Comparison of ENCODE assay signal across 9 cellular contexts in genomic region chr1:183515002-183515689, GRCh38. TPM values are rescaled to one million over a fixed set of nuclear protein-coding genes. Genes with fewer than 3 reads are reported as not detected.
A peak's percentile ranks its signal among the peaks of the same experiment; 100 is the strongest.
DNase-seq lines count a peak whose midpoint lies in the region; ATAC-seq and TF ChIP-seq lines count a peak whose summit lies in the region.
"Had no signal": no experiment of that assay in that cellular context is flagged by ENCODE, and none has a peak within 500 bp of the region (broad histone marks: within the 10 kb centered on the region; RNA-seq: fewer than 3 reads in every experiment).

No MANE protein-coding gene starts in this region.

- no peak overlapping the region for H2BK20ac ChIP-seq in IMR-90 (ENCODE audit: low read depth, low read length)

- H3K14ac ChIP-seq in IMR-90 (replicated peaks; ENCODE audit: low read depth, low read length) = no peak overlapping the region
- H3K14ac ChIP-seq in mesenchymal stem cell (ENCODE audit: low read length in 2 of 2) = no peak overlapping the region
- no peak overlapping the region for H3K14ac ChIP-seq in trophoblast cell (ENCODE audit: low read length)

- no peak overlapping the region for H4K12ac ChIP-seq in trophoblast cell (ENCODE audit: low read depth, low read length)

- H3K18ac ChIP-seq in IMR-90 (ENCODE audit: low read depth, low read length) = no peak overlapping the region
- H3K18ac ChIP-seq in mesenchymal stem cell (ENCODE audit: low read depth in 1 of 2, low read length in 2 of 2) = no peak overlapping the region
- H3K18ac ChIP-seq in trophoblast cell (ENCODE audit: low read length) = no peak overlapping the region

- H3K9me1 ChIP-seq in IMR-90 (ENCODE audit: insufficient read depth, low read length) = peaks cover 2% of the 10 kb centered on the region; the same call in 1 of the 2 replicates

- POLR2A ChIA-PET in IMR-90 (lab: Charles Lee; ENCODE audit: unreplicated experiment) = interaction anchor here (0.6 kb wide), 1 partner anchor 44 kb away, joined by 5 read pairs; no protein-coding TSS in a partner anchor

- H3K4me1 Mint-ChIP-seq in Calu3 (ENCODE audit: low read depth, unreplicated experiment) = peaks cover 28% of the 10 kb centered on the region
- H3K4me1 Mint-ChIP-seq in natural killer cell treated with Interleukin-12 subunit alpha and Interleukin-12 subunit beta and Interleukin-15 and Interleukin-18, amount 100 ng/mL, for 72 hours (ENCODE audit: low read depth in 2 of 2) = peaks cover 12 to 18% of the 10 kb centered on the region in 2 donors

- H2BK12ac ChIP-seq in mesenchymal stem cell (ENCODE audit: low read length in 2 of 2) (no peak overlapping the region), trophoblast cell (ENCODE audit: low read length) (no peak overlapping the region)

- no peak overlapping the region for H3K4me3 Mint-ChIP-seq in Calu3 (ENCODE audit: low read depth, unreplicated experiment)
- no peak overlapping the region for H3K4me3 Mint-ChIP-seq in natural killer cell treated with Interleukin-12 subunit alpha and Interleukin-12 subunit beta and Interleukin-15 and Interleukin-18, amount 100 ng/mL, for 72 hours

- DNase-seq in Calu3 (peak; percentile 3), IMR-90 (peak; percentile 93), mammary epithelial cell (peak; percentile 87), mesenchymal stem cell (peak; percentile 93), trophoblast cell (no peak), GM13977 (ENCODE audit: low spot score) (no peak), NCI-H1048 (lab: John Stamatoyannopoulos, UW) (no peak)
- DNase-seq in natural killer cell treated with Interleukin-12 subunit alpha and Interleukin-12 subunit beta and Interleukin-15 and Interleukin-18, amount 100 ng/mL, for 72 hours (ENCODE audit: low spot score) = no peak
- DNase-seq: dorsolateral prefrontal cortex had no signal

- no peak overlapping the region for H3K9ac ChIP-seq in IMR-90 (ENCODE audit: low read depth, low read length)
- no peak overlapping the region for H3K9ac ChIP-seq in mammary epithelial cell (ENCODE audit: insufficient read depth, low read length)
- peak overlapping the region; percentile 25 for H3K9ac ChIP-seq in mesenchymal stem cell (ENCODE audit: low read length)
- H3K9ac ChIP-seq in trophoblast cell (ENCODE audit: low read length) = no peak overlapping the region

- H3K4me3 ChIP-seq in IMR-90 (ENCODE audit: insufficient read depth, low read depth, low read length) (no peak overlapping the region), mammary epithelial cell (replicated peaks in 1 of 3; ENCODE audit: insufficient read depth in 1 of 3, low read depth in 2 of 3, low read length in 3 of 3) (no peak overlapping the region), mesenchymal stem cell (ENCODE audit: insufficient read depth in 1 of 2, low read depth in 1 of 2, low read length in 2 of 2) (no peak overlapping the region), trophoblast cell (ENCODE audit: low read depth, low read length) (no peak overlapping the region)
- H3K4me3 ChIP-seq: dorsolateral prefrontal cortex had no signal

- peak overlapping the region; percentile 51 for H3K27ac Mint-ChIP-seq in Calu3 (ENCODE audit: unreplicated experiment)
- H3K27ac Mint-ChIP-seq in natural killer cell treated with Interleukin-12 subunit alpha and Interleukin-12 subunit beta and Interleukin-15 and Interleukin-18, amount 100 ng/mL, for 72 hours = no peak overlapping the region

- H3K9me3 Mint-ChIP-seq in Calu3 (ENCODE audit: low read depth, unreplicated experiment) = no peaks in the 10 kb centered on the region
- H3K9me3 Mint-ChIP-seq in natural killer cell treated with Interleukin-12 subunit alpha and Interleukin-12 subunit beta and Interleukin-15 and Interleukin-18, amount 100 ng/mL, for 72 hours = no peaks in the 10 kb centered on the region

- H4K5ac ChIP-seq in IMR-90 (ENCODE audit: low read depth, low read length) = no peak overlapping the region

- H4K91ac ChIP-seq in IMR-90 (ENCODE audit: insufficient read depth, low read depth, low read length) = no peak overlapping the region
- no peak overlapping the region for H4K91ac ChIP-seq in mesenchymal stem cell (ENCODE audit: low read length)
- H4K91ac ChIP-seq in trophoblast cell (ENCODE audit: low read depth, low read length) = no peak overlapping the region

- TF ChIP-seq POLR2A in IMR-90 (IDR thresholded peaks at IDR 0.05; ENCODE audit: low read depth, low read length) = no peak

- H3K36me3 ChIP-seq in IMR-90 (ENCODE audit: control insufficient read depth, insufficient read depth, low read length) (peaks cover 6% of the 10 kb centered on the region), mammary epithelial cell (ENCODE audit: insufficient read depth, low read length) (peaks cover 10% of the 10 kb centered on the region), mesenchymal stem cell (ENCODE audit: control insufficient read depth in 1 of 2, insufficient read depth in 2 of 2, low read depth in 1 of 2, low read length in 2 of 2) (peaks cover 6 to 24% of the 10 kb centered on the region in 2 experiments), trophoblast cell (ENCODE audit: control insufficient read depth in 1 of 2, insufficient read depth in 2 of 2, low read length in 2 of 2) (peaks cover 7 to 10% of the 10 kb centered on the region in 2 experiments)

- H2BK5ac ChIP-seq in IMR-90 (ENCODE audit: low read depth, low read length, poor library complexity, severe bottlenecking) = peak overlapping the region; percentile 70
- no peak overlapping the region for H2BK5ac ChIP-seq in mesenchymal stem cell (ENCODE audit: low read depth, low read length, poor library complexity, severe bottlenecking)
- H2BK5ac ChIP-seq in trophoblast cell (ENCODE audit: low read depth, low read length, poor library complexity) = no peak overlapping the region

- H3K4ac ChIP-seq in IMR-90 (ENCODE audit: low read depth, low read length) (no peak overlapping the region), mesenchymal stem cell (ENCODE audit: low read depth in 1 of 2, low read length in 2 of 2) (no peak overlapping the region), trophoblast cell (ENCODE audit: low read depth, low read length) (no peak overlapping the region)

- no CpG with 5 or more reads among the region's 2 CpGs for whole genome bisulfite sequencing in IMR-90 (ENCODE audit: extremely low coverage in 2 of 2, insufficient read length in 1 of 2), 2 experiments
- 20% methylated on average over 2 of the region's 2 CpGs for WGBS in mammary epithelial cell (ENCODE audit: low coverage, missing lambda C conversion rate)
- WGBS in mesenchymal stem cell = 17% methylated on average over 1 of the region's 2 CpGs
- WGBS in trophoblast cell (ENCODE audit: extremely low coverage, insufficient coverage, insufficient read length) = no CpG with 5 or more reads among the region's 2 CpGs

- TF ChIP-seq RAD21 in IMR-90 (IDR thresholded peaks at IDR 0.05; ENCODE audit: low read length) = no peak

- no peaks in the 10 kb centered on the region for H3K9me3 ChIP-seq in IMR-90 (ENCODE audit: control insufficient read depth, insufficient read depth, low read length)
- no peaks in the 10 kb centered on the region for H3K9me3 ChIP-seq in mammary epithelial cell (replicated peaks; ENCODE audit: insufficient read depth, low read length)
- H3K9me3 ChIP-seq in mesenchymal stem cell (ENCODE audit: control insufficient read depth, low read length) = no peaks in the 10 kb centered on the region
- no peaks in the 10 kb centered on the region for H3K9me3 ChIP-seq in trophoblast cell (ENCODE audit: insufficient read depth, low read depth, low read length)

- H2AK5ac ChIP-seq in IMR-90 (ENCODE audit: low read depth, low read length) (no peak overlapping the region), mesenchymal stem cell (ENCODE audit: low read length, severe bottlenecking) (no peak overlapping the region), trophoblast cell (ENCODE audit: low read length) (no peak overlapping the region)

- dilution Hi-C loops in IMR-90 (cut with HindIII; ENCODE audit: low sequenced_read_pairs, unreplicated experiment) (no loop called here), mammary epithelial cell (cut with HindIII; ENCODE audit: low sequenced_read_pairs) (no loop called here)

- no peak for TF ChIP-seq CTCF in Calu3 (IDR thresholded peaks at IDR 0.05; ENCODE audit: unreplicated experiment)
- TF ChIP-seq CTCF in IMR-90 (conservative IDR thresholded peaks at IDR 0.05; ENCODE audit: low read depth, low read length) = no peak
- no peak for TF ChIP-seq CTCF in mammary epithelial cell (conservative IDR thresholded peaks at IDR 0.05 in 1 of 2, IDR thresholded peaks at IDR 0.05 in 1 of 2; ENCODE audit: extremely low read depth in 1 of 2, insufficient read depth in 1 of 2, low read depth in 1 of 2, low read length in 2 of 2)
- no peak for TF ChIP-seq CTCF in GM13977 (IDR thresholded peaks at IDR 0.05; ENCODE audit: extremely low read depth, insufficient read depth, missing control alignments)

- H3K56ac ChIP-seq in IMR-90 (ENCODE audit: extremely low read depth, insufficient read depth, low read length) = no peak overlapping the region

- H3K79me1 ChIP-seq in IMR-90 (ENCODE audit: low read depth in 1 of 2, low read length in 2 of 2) (peaks cover 22 to 39% of the 10 kb centered on the region in 2 experiments), mesenchymal stem cell (replicated peaks; ENCODE audit: low read length, poor library complexity, severe bottlenecking) (peaks cover 15% of the 10 kb centered on the region), trophoblast cell (ENCODE audit: low read length) (no peaks in the 10 kb centered on the region)

- ATAC-seq in IMR-90 (ENCODE audit: low read depth) = peak; percentile 94
- no peak for ATAC-seq in natural killer cell treated with Interleukin-12 subunit alpha and Interleukin-12 subunit beta and Interleukin-15 and Interleukin-18, amount 100 ng/mL, for 72 hours

- in situ Hi-C loops in IMR-90 (cut with MboI; ENCODE audit: low sequenced_read_pairs) = no loop called here
- in situ Hi-C loops in mammary epithelial cell (cut with MboI; ENCODE audit: low sequenced_read_pairs in 2 of 2) = no loop called here
- in situ Hi-C loops in GM13977 (cut with MboI; ENCODE audit: low pct_unique_long_range_greater_than_20kb, low sequenced_read_pairs, unreplicated experiment) = no loop called here

- H3K27ac ChIP-seq in IMR-90 (ENCODE audit: insufficient read depth, low read length) (no peak overlapping the region), mammary epithelial cell (ENCODE audit: insufficient read depth, low read depth, low read length) (peak overlapping the region; percentile 50), mesenchymal stem cell (ENCODE audit: low read length, poor library complexity, severe bottlenecking) (no peak overlapping the region), trophoblast cell (ENCODE audit: low read depth, low read length) (no peak overlapping the region)
- H3K27ac ChIP-seq: dorsolateral prefrontal cortex had no signal

- H2BK15ac ChIP-seq in IMR-90 (ENCODE audit: low read depth, low read length) = no peak overlapping the region
- no peak overlapping the region for H2BK15ac ChIP-seq in mesenchymal stem cell (ENCODE audit: low read depth, poor library complexity, severe bottlenecking)

- H4K20me1 ChIP-seq in IMR-90 (ENCODE audit: insufficient read depth, low read length) (peaks cover 7% of the 10 kb centered on the region), mammary epithelial cell (ENCODE audit: insufficient read depth, low read length) (no peaks in the 10 kb centered on the region)

- H3K27me3 Mint-ChIP-seq in Calu3 (ENCODE audit: unreplicated experiment) = no peaks in the 10 kb centered on the region
- no peaks in the 10 kb centered on the region for H3K27me3 Mint-ChIP-seq in natural killer cell treated with Interleukin-12 subunit alpha and Interleukin-12 subunit beta and Interleukin-15 and Interleukin-18, amount 100 ng/mL, for 72 hours

- peaks cover 50% of the 10 kb centered on the region for H3K79me2 ChIP-seq in mammary epithelial cell (ENCODE audit: insufficient read depth, low read length)
- no peaks in the 10 kb centered on the region for H3K79me2 ChIP-seq in trophoblast cell (ENCODE audit: control insufficient read depth, insufficient read depth, low read length, poor library complexity)

- intact Hi-C loops in Calu3 (cut with micrococcal nuclease; ENCODE audit: unreplicated experiment) (loop anchor here (5.0 kb wide), 1 partner anchor 33 kb away; no protein-coding TSS in a partner anchor), IMR-90 (cut with micrococcal nuclease) (loop anchor here (5.0 kb wide), 2 partner anchors 37 to 43 kb away; partner anchors contain the start of gene SMG7), mammary epithelial cell (cut with micrococcal nuclease) (loop anchor here (1.0 kb wide), 1 partner anchor 44 kb away; no protein-coding TSS in a partner anchor)

- H4K8ac ChIP-seq in IMR-90 (ENCODE audit: low read depth in 2 of 2, low read length in 2 of 2) (no peak overlapping the region), mesenchymal stem cell (ENCODE audit: low read length) (no peak overlapping the region), trophoblast cell (ENCODE audit: low read depth, low read length) (no peak overlapping the region)

- BruUV-seq in Calu3 (replicated peaks; lab: Mats Ljungman, UMichigan) = no TSS peak
- BruUV-seq in IMR-90 (replicated peaks; lab: Mats Ljungman, UMichigan) = no TSS peak
- BruUV-seq in mammary epithelial cell (replicated peaks; lab: Mats Ljungman, UMichigan) = no TSS peak

- H3K4me1 ChIP-seq in IMR-90 (ENCODE audit: control insufficient read depth, insufficient read depth, low read length) = peaks cover 4% of the 10 kb centered on the region; the same call in 1 of the 2 replicates
- peaks cover 33% of the 10 kb centered on the region for H3K4me1 ChIP-seq in mammary epithelial cell (ENCODE audit: insufficient read depth, low read length)
- no peaks in the 10 kb centered on the region for H3K4me1 ChIP-seq in mesenchymal stem cell (ENCODE audit: control insufficient read depth, insufficient read depth, low read depth, low read length)
- H3K4me1 ChIP-seq in trophoblast cell (ENCODE audit: control insufficient read depth in 1 of 2, insufficient read depth in 2 of 2, low read length in 2 of 2) = no peaks in the 10 kb centered on the region

- no peak overlapping the region for H2AFZ ChIP-seq in IMR-90 (replicated peaks; ENCODE audit: low read length, poor library complexity)
- H2AFZ ChIP-seq in mammary epithelial cell (ENCODE audit: low read depth, low read length) = no peak overlapping the region
- H2AFZ ChIP-seq in mesenchymal stem cell (ENCODE audit: low read depth, low read length) = no peak overlapping the region
- H2AFZ ChIP-seq in trophoblast cell (ENCODE audit: insufficient read depth, low read length, poor library complexity) = no peak overlapping the region

- H3K27me3 ChIP-seq in IMR-90 (ENCODE audit: control insufficient read depth, insufficient read depth, low read length) (no peaks in the 10 kb centered on the region), mammary epithelial cell (ENCODE audit: insufficient read depth, low read length) (no peaks in the 10 kb centered on the region), mesenchymal stem cell (ENCODE audit: control insufficient read depth in 1 of 2, insufficient read depth in 1 of 2, low read length in 2 of 2) (no peaks in the 10 kb centered on the region), trophoblast cell (ENCODE audit: insufficient read depth, low read length) (no peaks in the 10 kb centered on the region)
- H3K27me3 ChIP-seq: dorsolateral prefrontal cortex had no signal

- H2AK9ac ChIP-seq in IMR-90 (replicated peaks; ENCODE audit: low read depth, low read length, poor library complexity) = no peak overlapping the region

- H2BK120ac ChIP-seq in IMR-90 (ENCODE audit: low read depth, low read length) = no peak overlapping the region
- H2BK120ac ChIP-seq in mesenchymal stem cell (ENCODE audit: low read depth, low read length) = no peak overlapping the region
- H2BK120ac ChIP-seq in trophoblast cell (ENCODE audit: insufficient read depth, low read length, poor library complexity) = no peak overlapping the region

- H3K4me2 ChIP-seq in IMR-90 (ENCODE audit: low read depth, low read length) (peak overlapping the region; percentile 67; the same call in 1 of the 2 replicates), mammary epithelial cell (ENCODE audit: insufficient read depth, low read depth, low read length) (peak overlapping the region; percentile 31), mesenchymal stem cell (ENCODE audit: low read length, poor library complexity, severe bottlenecking) (no peak overlapping the region), trophoblast cell (ENCODE audit: low read length) (no peak overlapping the region)

- H3K36me3 Mint-ChIP-seq in Calu3 (ENCODE audit: insufficient read depth, unreplicated experiment) = peaks cover 1% of the 10 kb centered on the region
- H3K36me3 Mint-ChIP-seq in natural killer cell treated with Interleukin-12 subunit alpha and Interleukin-12 subunit beta and Interleukin-15 and Interleukin-18, amount 100 ng/mL, for 72 hours = peaks cover 4% of the 10 kb centered on the region

- CTCF ChIA-PET in Calu3 (lab: Charles Lee) = interaction anchor here (0.6 kb wide), 2 partner anchors 31 to 512 kb away, joined by 3 to 9 read pairs; no protein-coding TSS in a partner anchor
- CTCF ChIA-PET in IMR-90 (lab: Yijun Ruan, JAX) = interaction anchor here (0.6 kb wide), 1 partner anchor 12 kb away, joined by 3 read pairs; no protein-coding TSS in a partner anchor
- CTCF ChIA-PET in mammary epithelial cell (lab: Charles Lee; ENCODE audit: low non-redundant PET) = no interaction called here

- no peak overlapping the region for H3K23ac ChIP-seq in IMR-90 (ENCODE audit: low read depth, low read length)
- no peak overlapping the region for H3K23ac ChIP-seq in mesenchymal stem cell (ENCODE audit: low read length in 2 of 2)
- no peak overlapping the region for H3K23ac ChIP-seq in trophoblast cell (ENCODE audit: low read length)

RNA-seq across cellular contexts. Expression of gene SMG7, which starts 42.8 kb away (rescaled TPM):
- total RNA-seq in Calu3 (2022) (96.3 and 103 TPM in 2 replicates), IMR-90 (2012; rRNA removed) (20.8 and 22.6 TPM in 2 replicates), mammary epithelial cell (10 to 100 TPM; 31.8 to 64.2 TPM)
- polyA plus RNA-seq in IMR-90 (2012; rRNA removed) (17.2 and 18.1 TPM in 2 replicates), mammary epithelial cell (37.7 TPM)
- 8.2 and 8.6 TPM in 2 replicates for polyA plus RNA-seq in IMR-90 (2012; cell fraction: cytosol; rRNA removed)
- polyA plus RNA-seq in IMR-90 (2012; cell fraction: nucleus; rRNA removed; ENCODE audit: low replicate concordance) = 13.7 and 32.0 TPM in 2 replicates
- polyA minus RNA-seq in mammary epithelial cell = 82.6 TPM
- polyA plus RNA-seq in mesenchymal stem cell (2013, experiment 1 of 2) = 30.6 TPM
- 29.4 TPM for polyA plus RNA-seq in mesenchymal stem cell (2013, experiment 2 of 2)
- total RNA-seq in natural killer cell treated with Interleukin-12 subunit alpha and Interleukin-12 subunit beta and Interleukin-15 and Interleukin-18, amount 100 ng/mL, for 72 hours = 10 to 100 TPM; 90.2 to 96.1 TPM
- polyA plus RNA-seq in trophoblast cell (2013) = 104 and 105 TPM in 2 replicates

Comparison
In these comparisons a context has a peak if more than half of its experiments do, and no peak if none do; other contexts are left out.
1. DNase-seq: peak in Calu3 (single experiment), IMR-90 (single experiment), mammary epithelial cell (single experiment) and mesenchymal stem cell (single experiment); none in natural killer cell treated with Interleukin-12 subunit alpha and Interleukin-12 subunit beta and Interleukin-15 and Interleukin-18, amount 100 ng/mL, for 72 hours (single experiment), trophoblast cell (0 of 2), GM13977 (single experiment) and NCI-H1048 (single experiment).
2. H3K4me2 ChIP-seq: peak in IMR-90 (single experiment) and mammary epithelial cell (single experiment); none in mesenchymal stem cell (single experiment) and trophoblast cell (single experiment).